In genomic region chr19:7612282-7613274, GRCh38 we compare ENCODE assay signal across 20 cellular contexts. TPM values are rescaled to one million over a fixed set of nuclear protein-coding genes. Genes with fewer than 3 reads are reported as not detected.
DNase-seq lines count a peak whose midpoint lies in the region; ATAC-seq, FAIRE-seq and TF ChIP-seq lines count a peak whose summit lies in the region.
"Had no signal": no experiment of that assay in that cellular context is flagged by ENCODE, and none has a peak within 500 bp of the region (broad histone marks: within the 10 kb centered on the region; RNA-seq: fewer than 3 reads in every experiment).

No MANE protein-coding gene starts in this region.

- H3K79me2 ChIP-seq in PC-3 (ENCODE audit: low read length), result no peaks in the 10 kb centered on the region

- no peak for FAIRE-seq in kidney (lab: Jason Lieb, UNC)
- FAIRE-seq: A204.1, D721Med, G401.6, GM12892, GM19239 had no signal

- no peak overlapping the region for H3K18ac ChIP-seq in mesenchymal stem cell (ENCODE audit: low read depth in 1 of 2, low read length in 2 of 2)

- intact Hi-C loops in PC-3 (cut with micrococcal nuclease), result no loop called here
- intact Hi-C loops in kidney (cut with DNase I), result no loop called here

- CTCF ChIA-PET in PC-3 (lab: Charles Lee), result no interaction called here

- no peak overlapping the region for H2AFZ ChIP-seq in PC-3 (ENCODE audit: low read length)
- H2AFZ ChIP-seq in mesenchymal stem cell (ENCODE audit: low read depth, low read length), result no peak overlapping the region

- H4K91ac ChIP-seq in mesenchymal stem cell (ENCODE audit: low read length), result peak overlapping the region; percentile 27

- no peak overlapping the region for H2BK5ac ChIP-seq in mesenchymal stem cell (ENCODE audit: low read depth, low read length, poor library complexity, severe bottlenecking)

- no peak for ATAC-seq in PC-3

- H4K8ac ChIP-seq in mesenchymal stem cell (ENCODE audit: low read length), result no peak overlapping the region

- DNase-seq in PC-3 (no peak), kidney (peak; percentile 73), mesenchymal stem cell (no peak), activated T-cell treated with anti-CD3 and anti-CD28 coated beads for 4 hours (no peak)
- no peak for DNase-seq in activated CD4-positive, alpha-beta T cell treated with anti-CD3 and anti-CD28 coated beads, Interleukin-2, amount 50 U/mL, for 48 hours
- no peak for DNase-seq in effector memory CD4-positive, alpha-beta T cell
- DNase-seq: BE2C, DMS153, DMS79 treated with DMSO at 0.1 percent for 48 hours, EL, HCEC 1CT, HFFc6 had no signal

- no peak overlapping the region for H3K14ac ChIP-seq in mesenchymal stem cell (ENCODE audit: low read length in 2 of 2)

- H2BK120ac ChIP-seq in mesenchymal stem cell (ENCODE audit: low read depth, low read length), result no peak overlapping the region

- BruUV-seq in PC-3 (replicated peaks; lab: Mats Ljungman, UMichigan), result TSS peak; percentile 37

- H3K36me3 ChIP-seq in PC-3 (ENCODE audit: low read depth, low read length) (peaks cover 9% of the 10 kb centered on the region; the same call in 1 of the 2 replicates), kidney (ENCODE audit: control insufficient read depth in 1 of 2, insufficient read depth in 2 of 2, low read length in 2 of 2) (peaks cover 3 to 7% of the 10 kb centered on the region in 2 donors), mesenchymal stem cell (ENCODE audit: control insufficient read depth in 1 of 2, insufficient read depth in 2 of 2, low read depth in 1 of 2, low read length in 2 of 2) (peaks cover 0 to 15% of the 10 kb centered on the region in 2 experiments)
- no peaks in the 10 kb centered on the region for H3K36me3 ChIP-seq in effector memory CD4-positive, alpha-beta T cell (ENCODE audit: control insufficient read depth, insufficient read depth, low read length)

- H3K4me3 ChIP-seq in PC-3 (ENCODE audit: low read length) (no peak overlapping the region), kidney (ENCODE audit: low read length in 2 of 2) (no peak overlapping the region), mesenchymal stem cell (ENCODE audit: insufficient read depth in 1 of 2, low read depth in 1 of 2, low read length in 2 of 2) (no peak overlapping the region)
- no peak overlapping the region for H3K4me3 ChIP-seq in effector memory CD4-positive, alpha-beta T cell (ENCODE audit: insufficient read depth, low read depth, low read length, poor library complexity, severe bottlenecking)

- no peak overlapping the region for H2AK5ac ChIP-seq in mesenchymal stem cell (ENCODE audit: low read length, severe bottlenecking)

- H3K79me1 ChIP-seq in mesenchymal stem cell (replicated peaks; ENCODE audit: low read length, poor library complexity, severe bottlenecking), result no peaks in the 10 kb centered on the region

- no peaks in the 10 kb centered on the region for H3K9me2 ChIP-seq in PC-3 (replicated peaks; ENCODE audit: low read length)

- H3K4me2 ChIP-seq in PC-3 (ENCODE audit: low read length) (no peak overlapping the region), mesenchymal stem cell (ENCODE audit: low read length, poor library complexity, severe bottlenecking) (no peak overlapping the region)

- no peak overlapping the region for H2BK12ac ChIP-seq in mesenchymal stem cell (ENCODE audit: low read length in 2 of 2)

- H4K20me1 ChIP-seq in PC-3 (ENCODE audit: low read length), result no peaks in the 10 kb centered on the region

- H3K9ac ChIP-seq in PC-3 (ENCODE audit: low read length) (no peak overlapping the region), kidney (ENCODE audit: low read length in 2 of 2) (no peak overlapping the region), mesenchymal stem cell (ENCODE audit: low read length) (no peak overlapping the region)

- no peak overlapping the region for H3K4ac ChIP-seq in mesenchymal stem cell (ENCODE audit: low read depth in 1 of 2, low read length in 2 of 2)

- H3K9me3 ChIP-seq in PC-3 (ENCODE audit: low read length), result no peaks in the 10 kb centered on the region
- H3K9me3 ChIP-seq in kidney (ENCODE audit: control insufficient read depth in 1 of 2, low read length in 2 of 2), result no peaks in the 10 kb centered on the region
- no peaks in the 10 kb centered on the region for H3K9me3 ChIP-seq in mesenchymal stem cell (ENCODE audit: control insufficient read depth, low read length)
- H3K9me3 ChIP-seq in effector memory CD4-positive, alpha-beta T cell (ENCODE audit: control insufficient read depth, low read length), result no peaks in the 10 kb centered on the region
- H3K9me3 ChIP-seq: BE2C had no signal

- H3K27ac ChIP-seq in PC-3 (ENCODE audit: low read length) (no peak overlapping the region), kidney (ENCODE audit: low read depth in 2 of 2, low read length in 2 of 2) (no peak overlapping the region), mesenchymal stem cell (ENCODE audit: low read length, poor library complexity, severe bottlenecking) (no peak overlapping the region)
- H3K27ac ChIP-seq in effector memory CD4-positive, alpha-beta T cell (ENCODE audit: insufficient read depth, low read length, poor library complexity, severe bottlenecking), result no peak overlapping the region
- H3K27ac ChIP-seq: C4-2B had no signal

- H3K4me1 ChIP-seq in PC-3 (ENCODE audit: insufficient read depth, low read length) (no peaks in the 10 kb centered on the region), kidney (ENCODE audit: control insufficient read depth in 1 of 2, insufficient read depth in 1 of 2, low read depth in 1 of 2, low read length in 2 of 2) (peaks cover under 1 to 4% of the 10 kb centered on the region in 2 donors), mesenchymal stem cell (ENCODE audit: control insufficient read depth, insufficient read depth, low read depth, low read length) (no peaks in the 10 kb centered on the region)
- no peaks in the 10 kb centered on the region for H3K4me1 ChIP-seq in effector memory CD4-positive, alpha-beta T cell (ENCODE audit: control insufficient read depth, insufficient read depth, low read length, poor library complexity, severe bottlenecking)

- TF ChIP-seq CTCF in PC-3 (conservative IDR thresholded peaks at IDR 0.05; ENCODE audit: low read depth, low read length) (no peak), kidney (IDR thresholded peaks at IDR 0.05; ENCODE audit: borderline replicate concordance, extremely low read depth, insufficient read depth) (no peak)

- no peak overlapping the region for H3K23ac ChIP-seq in mesenchymal stem cell (ENCODE audit: low read length in 2 of 2)

- WGBS in mesenchymal stem cell, result 90% methylated on average over 77 of the region's 81 CpGs

- H2BK15ac ChIP-seq in mesenchymal stem cell (ENCODE audit: low read depth, poor library complexity, severe bottlenecking), result no peak overlapping the region

- POLR2A ChIA-PET in PC-3 (lab: Charles Lee; ENCODE audit: unreplicated experiment), result no interaction called here

- no peaks in the 10 kb centered on the region for H3F3A ChIP-seq in PC-3 (ENCODE audit: low read length, unreplicated experiment)

- H3K27me3 ChIP-seq in PC-3 (ENCODE audit: low read length) (no peaks in the 10 kb centered on the region), mesenchymal stem cell (ENCODE audit: control insufficient read depth in 1 of 2, insufficient read depth in 1 of 2, low read length in 2 of 2) (no peaks in the 10 kb centered on the region)
- no peaks in the 10 kb centered on the region for H3K27me3 ChIP-seq in effector memory CD4-positive, alpha-beta T cell (replicated peaks; ENCODE audit: control insufficient read depth, insufficient read depth, low read length, poor library complexity, severe bottlenecking)
- H3K27me3 ChIP-seq: BE2C had no signal

RNA-seq across cellular contexts. Expression of gene XAB2, which starts 16.8 kb away (rescaled TPM):
- total RNA-seq in PC-3 (2014; rRNA removed) (81.1 and 84.4 TPM in 2 replicates), kidney (44.4 TPM)
- polyA plus RNA-seq in kidney (ENCODE audit: insufficient read depth, low read depth, low replicate concordance), result 34.2 TPM
- polyA plus RNA-seq in mesenchymal stem cell (2013, experiment 1 of 2), result 12.8 TPM
- 12.9 TPM for polyA plus RNA-seq in mesenchymal stem cell (2013, experiment 2 of 2)

RNA-seq across cellular contexts. Expression of gene CAMSAP3, which starts 16.9 kb away (rescaled TPM):
- total RNA-seq in PC-3 (2014; rRNA removed), result 16.6 and 25.4 TPM in 2 replicates
- total RNA-seq in kidney, result 18.5 TPM
- polyA plus RNA-seq in kidney (ENCODE audit: insufficient read depth, low read depth, low replicate concordance), result 19.3 TPM
- polyA plus RNA-seq in mesenchymal stem cell (2013, experiment 1 of 2), result 0.03 TPM
- polyA plus RNA-seq in mesenchymal stem cell (2013, experiment 2 of 2), result 0.01 TPM
- total RNA-seq: HFFc6, HT1080 had no signal

RNA-seq across cellular contexts. Expression of gene PET100, which starts 17.0 kb away (rescaled TPM):
- 101 and 141 TPM in 2 replicates for total RNA-seq in PC-3 (2014; rRNA removed)
- 112 TPM for total RNA-seq in kidney
- 181 TPM for polyA plus RNA-seq in kidney (ENCODE audit: insufficient read depth, low read depth, low replicate concordance)
- polyA plus RNA-seq in mesenchymal stem cell (2013, experiment 1 of 2), result 332 TPM
- 334 TPM for polyA plus RNA-seq in mesenchymal stem cell (2013, experiment 2 of 2)

RNA-seq across cellular contexts. Expression of gene PCP2, which starts 20.9 kb away (rescaled TPM):
- total RNA-seq in PC-3 (2014; rRNA removed) (not detected in 2 replicates), kidney (6.1 TPM)
- 8.9 TPM for polyA plus RNA-seq in kidney (ENCODE audit: insufficient read depth, low read depth, low replicate concordance)
- 0.36 TPM for polyA plus RNA-seq in mesenchymal stem cell (2013, experiment 1 of 2)
- polyA plus RNA-seq in mesenchymal stem cell (2013, experiment 2 of 2), result not detected
- total RNA-seq: H4, HFFc6, HT1080 had no signal

RNA-seq across cellular contexts. Expression of gene STXBP2, which starts 24.3 kb away (rescaled TPM):
- total RNA-seq in PC-3 (2014; rRNA removed) (133 and 149 TPM in 2 replicates), kidney (136 TPM)
- polyA plus RNA-seq in kidney (ENCODE audit: insufficient read depth, low read depth, low replicate concordance), result 74.8 TPM
- polyA plus RNA-seq in mesenchymal stem cell (2013, experiment 1 of 2), result 21.9 TPM
- polyA plus RNA-seq in mesenchymal stem cell (2013, experiment 2 of 2), result 19.8 TPM
